ENCODE assay signal across 21 cellular contexts in genomic region chr17:494601-495195, GRCh38.
"Had no signal": no experiment of that assay in that cellular context is flagged by ENCODE, and none has a peak within 500 bp of the region (broad histone marks: within the 10 kb centered on the region; RNA-seq: fewer than 3 reads in every experiment).

No MANE protein-coding gene starts in this region.

- H3K36me3 Mint-ChIP-seq: activated CD4-positive, alpha-beta memory T cell treated with anti-CD3 and anti-CD28 coated beads for 36 hours; brain had no signal

- H3K9me3 Mint-ChIP-seq: activated CD4-positive, alpha-beta memory T cell treated with anti-CD3 and anti-CD28 coated beads for 36 hours; activated naive CD8-positive, alpha-beta T cell treated with anti-CD3 and anti-CD28 coated beads, Interleukin-2, amount 50 U/mL, for 24 hours; activated T-helper 2 cell treated with anti-CD3 and anti-CD28 coated beads, Interferon-gamma antibody, Interleukin-2, Interleukin-4, amounts not matched to agents 10 μg/mL and 5 μg/mL and 100 μg/mL, durations not matched to agents 14 hours and 24 hours and 36 hours; brain; stimulated activated effector memory CD8-positive, alpha-beta T cell treated with anti-CD3 and anti-CD28 coated beads, Interleukin-12 subunit alpha, Interleukin-12 subunit beta, amount 100 ng/mL, for 72 hours had no signal

- ATAC-seq: activated naive CD8-positive, alpha-beta T cell treated with anti-CD3 and anti-CD28 coated beads, Interleukin-2, amount 50 U/mL, for 24 hours; left lobe of liver; stimulated activated effector memory CD8-positive, alpha-beta T cell treated with anti-CD3 and anti-CD28 coated beads, Interleukin-12 subunit alpha, Interleukin-12 subunit beta, amount 100 ng/mL, for 72 hours had no signal

- H3K4me3 ChIP-seq: lung, prostate gland, right atrium auricular region, tibial nerve had no signal

- DNase-seq: activated CD4-positive, alpha-beta memory T cell treated with anti-CD3 and anti-CD28 coated beads for 36 hours; activated CD4-positive, alpha-beta T cell treated with anti-CD3 and anti-CD28 coated beads for 4 hours; activated naive CD4-positive, alpha-beta T cell treated with Interleukin-2 at 50 U/mL for 16 hours; activated naive CD8-positive, alpha-beta T cell treated with anti-CD3 and anti-CD28 coated beads, Interleukin-2, amount 50 U/mL, for 24 hours; activated T-cell treated with anti-CD3 and anti-CD28 coated beads, Interleukin-2, amount 50 U/mL, for 1 hour; anterior cingulate cortex; caudate nucleus; erythroblast; foreskin melanocyte; glutamatergic neuron; small intestine; stimulated activated CD4-positive, alpha-beta T cell treated with anti-CD3 and anti-CD28 coated beads, Interleukin-4, amount 100 ng/mL, for 24 hours; SW 1271 had no signal

- H3K4me3 Mint-ChIP-seq: activated CD4-positive, alpha-beta memory T cell treated with anti-CD3 and anti-CD28 coated beads for 36 hours; activated naive CD8-positive, alpha-beta T cell treated with anti-CD3 and anti-CD28 coated beads, Interleukin-2, amount 50 U/mL, for 24 hours; brain; stimulated activated effector memory CD8-positive, alpha-beta T cell treated with anti-CD3 and anti-CD28 coated beads, Interleukin-12 subunit alpha, Interleukin-12 subunit beta, amount 100 ng/mL, for 72 hours had no signal

- H3K27me3 ChIP-seq: right atrium auricular region had no signal

- H3K27ac Mint-ChIP-seq: activated CD4-positive, alpha-beta memory T cell treated with anti-CD3 and anti-CD28 coated beads for 36 hours; activated naive CD8-positive, alpha-beta T cell treated with anti-CD3 and anti-CD28 coated beads, Interleukin-2, amount 50 U/mL, for 24 hours; activated T-helper 2 cell treated with anti-CD3 and anti-CD28 coated beads, Interferon-gamma antibody, Interleukin-2, Interleukin-4, amounts not matched to agents 10 μg/mL and 5 μg/mL and 100 μg/mL, durations not matched to agents 14 hours and 24 hours and 36 hours; stimulated activated effector memory CD8-positive, alpha-beta T cell treated with anti-CD3 and anti-CD28 coated beads, Interleukin-12 subunit alpha, Interleukin-12 subunit beta, amount 100 ng/mL, for 72 hours had no signal

- H3K27ac ChIP-seq: prostate gland, right atrium auricular region, tibial nerve had no signal

- H3K9me3 ChIP-seq: prostate gland, right atrium auricular region, tibial nerve had no signal

- H3K36me3 ChIP-seq: prostate gland, right atrium auricular region, tibial nerve had no signal
